ENCODE assay signal across 15 cellular contexts in genomic region chr2:20583425-20583881, GRCh38.
DNase-seq lines count a peak whose midpoint lies in the region; ATAC-seq and TF ChIP-seq lines count a peak whose summit lies in the region.
"Had no signal": no experiment of that assay in that cellular context is flagged by ENCODE, and none has a peak within 500 bp of the region (broad histone marks: within the 10 kb centered on the region; RNA-seq: fewer than 3 reads in every experiment).

No MANE protein-coding gene starts in this region.

- no peaks in the 10 kb centered on the region for H3K36me3 Mint-ChIP-seq in mesothelial cell of epicardium
- H3K36me3 Mint-ChIP-seq: activated naive CD8-positive, alpha-beta T cell treated with anti-CD3 and anti-CD28 coated beads, Interleukin-2, amount 10 ng/mL, durations not matched to agents 7 days and 5 days had no signal

- TF ChIP-seq CTCF in mesothelial cell of epicardium (IDR thresholded peaks at IDR 0.05; ENCODE audit: unreplicated experiment) (no peak), testis (IDR thresholded peaks at IDR 0.05) (no peak)

- no peaks in the 10 kb centered on the region for H3K9me3 ChIP-seq in HUES48 (ENCODE audit: control insufficient read depth, insufficient read depth, low read length)
- peaks cover 0 to 6% of the 10 kb centered on the region in 2 donors for H3K9me3 ChIP-seq in duodenal mucosa (ENCODE audit: control insufficient read depth in 1 of 2, low read length in 2 of 2)
- no peaks in the 10 kb centered on the region for H3K9me3 ChIP-seq in testis
- H3K9me3 ChIP-seq: suprapubic skin had no signal

- no peaks in the 10 kb centered on the region for H3K27me3 Mint-ChIP-seq in mesothelial cell of epicardium (ENCODE audit: low read depth)

- intact Hi-C loops in testis (cut with DNase I; ENCODE audit: low total_unique reads), result no loop called here

- peaks cover 16% of the 10 kb centered on the region for H3K4me1 ChIP-seq in HUES48 (ENCODE audit: control insufficient read depth, insufficient read depth, low read length)
- peaks cover 15 to 30% of the 10 kb centered on the region in 2 donors for H3K4me1 ChIP-seq in duodenal mucosa (ENCODE audit: control insufficient read depth in 1 of 2, insufficient read depth in 2 of 2, low read length in 2 of 2)
- H3K4me1 ChIP-seq in testis, result peaks cover 63% of the 10 kb centered on the region

- H3K9ac ChIP-seq in HUES48 (ENCODE audit: low read depth, low read length) (no peak overlapping the region), duodenal mucosa (ENCODE audit: low read depth in 1 of 2, low read length in 2 of 2) (no peak overlapping the region)

- H3K27ac Mint-ChIP-seq in mesothelial cell of epicardium, result peak overlapping the region; percentile 92
- H3K27ac Mint-ChIP-seq: activated naive CD8-positive, alpha-beta T cell treated with anti-CD3 and anti-CD28 coated beads, Interleukin-2, amount 10 ng/mL, durations not matched to agents 7 days and 5 days had no signal

- H3K27ac ChIP-seq in HUES48 (ENCODE audit: low read depth, low read length) (peak overlapping the region; percentile 83), duodenal mucosa (ENCODE audit: low read depth, low read length) (peak overlapping the region; percentile 45), testis (peak overlapping the region; percentile 57 to 80)
- H3K27ac ChIP-seq: suprapubic skin had no signal

- no peaks in the 10 kb centered on the region for H3K27me3 ChIP-seq in HUES48 (ENCODE audit: control insufficient read depth, insufficient read depth, low read length)
- H3K27me3 ChIP-seq in duodenal mucosa (ENCODE audit: control insufficient read depth in 1 of 2, insufficient read depth in 2 of 2, low read length in 2 of 2), result no peaks in the 10 kb centered on the region
- no peaks in the 10 kb centered on the region for H3K27me3 ChIP-seq in testis
- H3K27me3 ChIP-seq: heart right ventricle, suprapubic skin had no signal

- DNase-seq in mesothelial cell of epicardium (ENCODE audit: low spot score in 2 of 2, unreplicated experiment in 2 of 2) (no peak), testis (no peak), NCI-H1092 (lab: John Stamatoyannopoulos, UW) (no peak), NCI-H2171 treated with DMSO at 0.1 percent for 48 hours (lab: John Stamatoyannopoulos, UW) (no peak), HCEC 1CT (no peak)
- DNase-seq: activated CD8-positive, alpha-beta memory T cell treated with anti-CD3 and anti-CD28 coated beads, Interleukin-2, amount 50 U/mL, for 48 hours; activated naive CD8-positive, alpha-beta T cell treated with anti-CD3 and anti-CD28 coated beads, Interleukin-2, amount 10 ng/mL, durations not matched to agents 7 days and 5 days; DMS79 treated with DMSO at 0.1 percent for 48 hours; erythroblast; MM.1S had no signal

- no peak for TF ChIP-seq POLR2A in testis (IDR thresholded peaks at IDR 0.05)

- peaks cover 45% of the 10 kb centered on the region for H3K4me1 Mint-ChIP-seq in mesothelial cell of epicardium
- H3K4me1 Mint-ChIP-seq: activated naive CD8-positive, alpha-beta T cell treated with anti-CD3 and anti-CD28 coated beads, Interleukin-2, amount 10 ng/mL, durations not matched to agents 7 days and 5 days had no signal

- H3K4me3 ChIP-seq in HUES48 (ENCODE audit: low read depth, low read length) (no peak overlapping the region), duodenal mucosa (ENCODE audit: low read depth in 1 of 2, low read length in 2 of 2) (no peak overlapping the region), testis (no peak overlapping the region)
- H3K4me3 ChIP-seq: heart right ventricle, suprapubic skin had no signal

- ATAC-seq in GM19035 (IDR thresholded peaks at IDR 0.05; ENCODE audit: unreplicated experiment), result no peak

- H3K36me3 ChIP-seq in HUES48 (ENCODE audit: control insufficient read depth, insufficient read depth, low read length) (no peaks in the 10 kb centered on the region), duodenal mucosa (ENCODE audit: control insufficient read depth in 1 of 2, insufficient read depth in 2 of 2, low read length in 2 of 2) (no peaks in the 10 kb centered on the region), testis (ENCODE audit: low read depth, missing control alignments) (no peaks in the 10 kb centered on the region)
- H3K36me3 ChIP-seq: heart right ventricle, suprapubic skin had no signal

- no peak overlapping the region for H3K4me3 Mint-ChIP-seq in mesothelial cell of epicardium
- H3K4me3 Mint-ChIP-seq: activated naive CD8-positive, alpha-beta T cell treated with anti-CD3 and anti-CD28 coated beads, Interleukin-2, amount 10 ng/mL, durations not matched to agents 7 days and 5 days had no signal

- WGBS in testis, 2 donors, result 67 to 86% methylated on average over 4 to 7 of the region's 7 CpGs

- no peaks in the 10 kb centered on the region for H3K9me3 Mint-ChIP-seq in mesothelial cell of epicardium
- H3K9me3 Mint-ChIP-seq: activated naive CD8-positive, alpha-beta T cell treated with anti-CD3 and anti-CD28 coated beads, Interleukin-2, amount 10 ng/mL, durations not matched to agents 7 days and 5 days had no signal
